Comparison of ENCODE assay signal across 1 cellular context in the genomic region with DNA sequence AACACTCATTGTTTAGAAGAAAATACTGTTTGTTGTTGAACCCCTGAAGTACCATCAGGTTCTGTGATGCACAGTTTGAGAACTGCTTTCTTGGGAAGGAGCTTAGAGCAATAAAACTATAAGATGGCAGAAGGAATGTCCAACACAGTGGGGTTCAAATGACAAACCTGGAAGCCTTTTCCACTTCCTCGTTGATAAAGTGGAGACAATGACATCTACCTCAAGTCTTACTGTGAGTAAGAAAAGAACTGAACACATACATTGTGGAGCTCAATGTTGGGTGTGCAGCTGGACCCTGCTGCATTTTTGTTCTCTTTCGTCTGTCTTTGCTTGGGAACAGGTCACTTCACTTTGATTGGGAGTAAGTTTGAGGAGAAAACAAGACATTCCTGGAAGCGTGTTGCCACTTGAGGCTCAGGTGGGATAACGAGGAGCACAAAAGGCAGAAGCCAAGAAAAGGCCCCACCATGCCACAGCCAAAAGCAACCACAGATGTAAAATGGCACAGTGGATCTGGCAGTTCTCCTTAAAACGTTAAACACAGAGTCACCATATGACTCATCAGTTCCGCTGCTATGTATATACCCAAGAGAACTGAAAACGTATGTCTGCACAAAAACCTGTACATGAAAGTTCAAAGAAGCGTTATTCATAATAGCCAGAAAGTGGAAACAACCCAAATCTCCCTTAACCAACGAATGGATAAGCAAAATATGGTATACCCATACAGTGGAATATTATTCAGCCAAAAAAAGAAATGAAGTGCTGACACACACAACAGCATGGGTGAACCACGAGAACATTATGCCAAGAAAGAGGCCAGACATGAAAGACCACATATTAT.
TF ChIP-seq lines count a peak whose summit lies in the region.

No MANE protein-coding gene starts in this region.

TF ChIP-seq in GM12878, 131 proteins besides CTCF, POLR2A, EP300 and RAD21 (continued from another document and continues in another):
- 0 out of 2 replicates have a peak, but pooled peaks have one; percentile 36 for TF ChIP-seq POLR2AphosphoS5 (IDR thresholded peaks at IDR 0.05; ENCODE audit: low read length)
- TF ChIP-seq SIX5 (IDR thresholded peaks at IDR 0.05; ENCODE audit: low read depth, low read length, severe bottlenecking), result no peak
- no peak for TF ChIP-seq WRNIP1 (IDR thresholded peaks at IDR 0.05; ENCODE audit: borderline replicate concordance, low read depth, low read length)
- TF ChIP-seq E2F8 (IDR thresholded peaks at IDR 0.05; ENCODE audit: low read depth, partially characterized antibody), result peak; percentile 36
- TF ChIP-seq RAD51 (IDR thresholded peaks at IDR 0.05), result peak; percentile 70
- TF ChIP-seq CBX5 (IDR thresholded peaks at IDR 0.05; ENCODE audit: low read depth), result peak; percentile 99
- TF ChIP-seq POU2F2 (IDR thresholded peaks at IDR 0.05; ENCODE audit: borderline replicate concordance, low read depth, low read length), result peak; percentile 70; the same call in 1 of the 3 replicates
- TF ChIP-seq ZBTB40 (IDR thresholded peaks at IDR 0.05; ENCODE audit: borderline replicate concordance), result no peak
- peak; percentile 88 for TF ChIP-seq YY1 (IDR thresholded peaks at IDR 0.05; ENCODE audit: low read depth, low read length)
- TF ChIP-seq, protein P1, sequence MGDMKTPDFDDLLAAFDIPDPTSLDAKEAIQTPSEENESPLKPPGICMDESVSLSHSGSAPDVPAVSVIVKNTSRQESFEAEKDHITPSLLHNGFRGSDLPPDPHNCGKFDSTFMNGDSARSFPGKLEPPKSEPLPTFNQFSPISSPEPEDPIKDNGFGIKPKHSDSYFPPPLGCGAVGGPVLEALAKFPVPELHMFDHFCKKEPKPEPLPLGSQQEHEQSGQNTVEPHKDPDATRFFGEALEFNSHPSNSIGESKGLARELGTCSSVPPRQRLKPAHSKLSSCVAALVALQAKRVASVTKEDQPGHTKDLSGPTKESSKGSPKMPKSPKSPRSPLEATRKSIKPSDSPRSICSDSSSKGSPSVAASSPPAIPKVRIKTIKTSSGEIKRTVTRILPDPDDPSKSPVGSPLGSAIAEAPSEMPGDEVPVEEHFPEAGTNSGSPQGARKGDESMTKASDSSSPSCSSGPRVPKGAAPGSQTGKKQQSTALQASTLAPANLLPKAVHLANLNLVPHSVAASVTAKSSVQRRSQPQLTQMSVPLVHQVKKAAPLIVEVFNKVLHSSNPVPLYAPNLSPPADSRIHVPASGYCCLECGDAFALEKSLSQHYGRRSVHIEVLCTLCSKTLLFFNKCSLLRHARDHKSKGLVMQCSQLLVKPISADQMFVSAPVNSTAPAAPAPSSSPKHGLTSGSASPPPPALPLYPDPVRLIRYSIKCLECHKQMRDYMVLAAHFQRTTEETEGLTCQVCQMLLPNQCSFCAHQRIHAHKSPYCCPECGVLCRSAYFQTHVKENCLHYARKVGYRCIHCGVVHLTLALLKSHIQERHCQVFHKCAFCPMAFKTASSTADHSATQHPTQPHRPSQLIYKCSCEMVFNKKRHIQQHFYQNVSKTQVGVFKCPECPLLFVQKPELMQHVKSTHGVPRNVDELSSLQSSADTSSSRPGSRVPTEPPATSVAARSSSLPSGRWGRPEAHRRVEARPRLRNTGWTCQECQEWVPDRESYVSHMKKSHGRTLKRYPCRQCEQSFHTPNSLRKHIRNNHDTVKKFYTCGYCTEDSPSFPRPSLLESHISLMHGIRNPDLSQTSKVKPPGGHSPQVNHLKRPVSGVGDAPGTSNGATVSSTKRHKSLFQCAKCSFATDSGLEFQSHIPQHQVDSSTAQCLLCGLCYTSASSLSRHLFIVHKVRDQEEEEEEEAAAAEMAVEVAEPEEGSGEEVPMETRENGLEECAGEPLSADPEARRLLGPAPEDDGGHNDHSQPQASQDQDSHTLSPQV (IDR thresholded peaks at IDR 0.05), result peak; percentile 55; the same call in 1 of the 2 replicates
- TF ChIP-seq SREBF2 (IDR thresholded peaks at IDR 0.05; ENCODE audit: low read length), result no peak
- peak; percentile 48 for TF ChIP-seq SP1 (IDR thresholded peaks at IDR 0.05; ENCODE audit: low read depth, low read length)
- peak; percentile 81; the same call in 1 of the 2 replicates for TF ChIP-seq PAX8 (IDR thresholded peaks at IDR 0.05)
- no peak for TF ChIP-seq RELA (IDR thresholded peaks at IDR 0.05; ENCODE audit: borderline replicate concordance, partially characterized antibody)
- TF ChIP-seq BACH1 (IDR thresholded peaks at IDR 0.05; ENCODE audit: borderline replicate concordance), result peak; percentile 98
- peak; percentile 99 for TF ChIP-seq IKZF2 (IDR thresholded peaks at IDR 0.05)
- peak; percentile 80; the same call in 1 of the 2 replicates for TF ChIP-seq TCF12 (IDR thresholded peaks at IDR 0.05; ENCODE audit: low read depth, low read length)
- peak; percentile 93 for TF ChIP-seq ATF7 (IDR thresholded peaks at IDR 0.05; ENCODE audit: low read depth)
- peak; percentile 95 for TF ChIP-seq KLF5 (IDR thresholded peaks at IDR 0.05; ENCODE audit: partially characterized antibody)
- TF ChIP-seq NBN (IDR thresholded peaks at IDR 0.05), result peak; percentile 94
- no peak for TF ChIP-seq NR2C1 (IDR thresholded peaks at IDR 0.05)
- TF ChIP-seq SMAD1 (IDR thresholded peaks at IDR 0.05; ENCODE audit: low read depth, partially characterized antibody), result no peak
- no peak for TF ChIP-seq NRF1 (conservative IDR thresholded peaks at IDR 0.05; ENCODE audit: low read depth, low read length)
- TF ChIP-seq E2F4 (IDR thresholded peaks at IDR 0.05; ENCODE audit: low read depth, low read length), result no peak
- no peak for TF ChIP-seq IRF5 (IDR thresholded peaks at IDR 0.05; ENCODE audit: borderline replicate concordance)
- TF ChIP-seq ESRRA (IDR thresholded peaks at IDR 0.05; ENCODE audit: low read length), result no peak
- TF ChIP-seq BHLHE40 (IDR thresholded peaks at IDR 0.05; ENCODE audit: borderline replicate concordance in 1 of 2, low read depth in 2 of 2, low read length in 1 of 2), result peak; percentile 65 to 67; a peak in 3 of 4 replicates
- TF ChIP-seq MYB (IDR thresholded peaks at IDR 0.05; ENCODE audit: borderline replicate concordance, low read depth, low read length), result peak; percentile 76
- peak; percentile 98 for TF ChIP-seq NFIC (IDR thresholded peaks at IDR 0.05; ENCODE audit: low read depth, low read length)
- TF ChIP-seq ZBTB4 (CRISPR knock-in tag; IDR thresholded peaks at IDR 0.05), result no peak
- TF ChIP-seq CHD2 (IDR thresholded peaks at IDR 0.05; ENCODE audit: borderline replicate concordance, low read depth, low read length), result peak; percentile 70; the same call in 1 of the 2 replicates
- TF ChIP-seq, protein P2, sequence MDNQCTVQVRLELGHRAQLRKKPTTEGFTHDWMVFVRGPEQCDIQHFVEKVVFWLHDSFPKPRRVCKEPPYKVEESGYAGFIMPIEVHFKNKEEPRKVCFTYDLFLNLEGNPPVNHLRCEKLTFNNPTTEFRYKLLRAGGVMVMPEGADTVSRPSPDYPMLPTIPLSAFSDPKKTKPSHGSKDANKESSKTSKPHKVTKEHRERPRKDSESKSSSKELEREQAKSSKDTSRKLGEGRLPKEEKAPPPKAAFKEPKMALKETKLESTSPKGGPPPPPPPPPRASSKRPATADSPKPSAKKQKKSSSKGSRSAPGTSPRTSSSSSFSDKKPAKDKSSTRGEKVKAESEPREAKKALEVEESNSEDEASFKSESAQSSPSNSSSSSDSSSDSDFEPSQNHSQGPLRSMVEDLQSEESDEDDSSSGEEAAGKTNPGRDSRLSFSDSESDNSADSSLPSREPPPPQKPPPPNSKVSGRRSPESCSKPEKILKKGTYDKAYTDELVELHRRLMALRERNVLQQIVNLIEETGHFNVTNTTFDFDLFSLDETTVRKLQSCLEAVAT (IDR thresholded peaks at IDR 0.05), result peak; percentile 64; the same call in 1 of the 2 replicates
- peak; percentile 99 for TF ChIP-seq JUNB (IDR thresholded peaks at IDR 0.05)
- peak; percentile 66; the same call in 1 of the 2 replicates for TF ChIP-seq ZSCAN29 (IDR thresholded peaks at IDR 0.05)
- no peak; the same call in 1 of the 2 replicates for TF ChIP-seq TARDBP (IDR thresholded peaks at IDR 0.05; ENCODE audit: borderline replicate concordance)
